In genomic region chr2:4995466-4995865, GRCh38 we compare ENCODE assay signal across 11 cellular contexts.
"Had no signal": no experiment of that assay in that cellular context is flagged by ENCODE, and none has a peak within 500 bp of the region (broad histone marks: within the 10 kb centered on the region; RNA-seq: fewer than 3 reads in every experiment).

No MANE protein-coding gene starts in this region.

- H3K27me3 Mint-ChIP-seq: activated naive CD4-positive, alpha-beta T cell treated with anti-CD3 and anti-CD28 coated beads, Interleukin-2, amount 10 ng/mL, durations not matched to agents 7 days and 5 days; stimulated activated naive CD8-positive, alpha-beta T cell treated with anti-CD3 and anti-CD28 coated beads, Interleukin-15, amount 100 ng/mL, for 72 hours had no signal

- DNase-seq: activated naive CD4-positive, alpha-beta T cell treated with anti-CD3 and anti-CD28 coated beads, Interleukin-2, amount 10 ng/mL, durations not matched to agents 7 days and 5 days; foreskin melanocyte; heart left ventricle; stimulated activated CD4-positive, alpha-beta T cell treated with anti-CD3 and anti-CD28 coated beads, Interleukin-4, amount 100 ng/mL, for 4 hours; stimulated activated naive CD8-positive, alpha-beta T cell treated with anti-CD3 and anti-CD28 coated beads, Interleukin-15, amount 100 ng/mL, for 72 hours had no signal

- H3K4me1 Mint-ChIP-seq: activated naive CD4-positive, alpha-beta T cell treated with anti-CD3 and anti-CD28 coated beads, Interleukin-2, amount 10 ng/mL, durations not matched to agents 7 days and 5 days; stimulated activated naive CD8-positive, alpha-beta T cell treated with anti-CD3 and anti-CD28 coated beads, Interleukin-15, amount 100 ng/mL, for 72 hours had no signal

- H3K4me3 Mint-ChIP-seq: activated naive CD4-positive, alpha-beta T cell treated with anti-CD3 and anti-CD28 coated beads, Interleukin-2, amount 10 ng/mL, durations not matched to agents 7 days and 5 days; mesothelial cell of epicardium; neural crest cell; stimulated activated naive CD8-positive, alpha-beta T cell treated with anti-CD3 and anti-CD28 coated beads, Interleukin-15, amount 100 ng/mL, for 72 hours had no signal

- ATAC-seq: heart left ventricle; stimulated activated naive CD8-positive, alpha-beta T cell treated with anti-CD3 and anti-CD28 coated beads, Interleukin-15, amount 100 ng/mL, for 72 hours had no signal

- H3K9me3 ChIP-seq: heart left ventricle, thoracic aorta had no signal

- H3K27me3 ChIP-seq: cardiac muscle cell had no signal

- H3K36me3 Mint-ChIP-seq: activated naive CD4-positive, alpha-beta T cell treated with anti-CD3 and anti-CD28 coated beads, Interleukin-2, amount 10 ng/mL, durations not matched to agents 7 days and 5 days had no signal

- H3K27ac ChIP-seq: heart left ventricle, skin epidermis, thoracic aorta had no signal

- H3K4me3 ChIP-seq: cardiac muscle cell, heart left ventricle, skin epidermis, thoracic aorta had no signal

- H3K36me3 ChIP-seq: cardiac muscle cell, heart left ventricle, thoracic aorta had no signal

- H3K27ac Mint-ChIP-seq: activated naive CD4-positive, alpha-beta T cell treated with anti-CD3 and anti-CD28 coated beads, Interleukin-2, amount 10 ng/mL, durations not matched to agents 7 days and 5 days; activated T-helper 2 cell treated with anti-CD3 and anti-CD28 coated beads, Interferon-gamma antibody, Interleukin-2, Interleukin-4, amounts not matched to agents 10 μg/mL and 5 μg/mL and 100 μg/mL, durations not matched to agents 14 hours and 24 hours and 36 hours; mesothelial cell of epicardium had no signal

- H3K4me1 ChIP-seq: heart left ventricle had no signal
